In genomic region chr11:65592840-65593517, GRCh38 we compare ENCODE assay signal across 1 cellular context.
TF ChIP-seq lines count a peak whose summit lies in the region.

No MANE protein-coding gene starts in this region.

TF ChIP-seq in H1, 55 proteins besides CTCF, POLR2A, EP300 and RAD21:
- no peak for TF ChIP-seq SP1 (IDR thresholded peaks at IDR 0.05; ENCODE audit: low read depth, low read length)
- no peak for TF ChIP-seq FOSL1 (IDR thresholded peaks at IDR 0.05; ENCODE audit: insufficient read depth, low read depth, low read length)
- no peak for TF ChIP-seq BRCA1 (IDR thresholded peaks at IDR 0.05; ENCODE audit: low read depth, low read length)
- TF ChIP-seq ZNF274 (IDR thresholded peaks at IDR 0.05; ENCODE audit: borderline replicate concordance, extremely low read depth, low read length) = no peak
- no peak for TF ChIP-seq NANOG (IDR thresholded peaks at IDR 0.05; ENCODE audit: insufficient read depth, low read depth, low read length, poor library complexity, severe bottlenecking)
- no peak for TF ChIP-seq TCF12 (IDR thresholded peaks at IDR 0.05; ENCODE audit: low read depth, low read length)
- no peak for TF ChIP-seq MAX (IDR thresholded peaks at IDR 0.05)
- TF ChIP-seq SIX5 (IDR thresholded peaks at IDR 0.05; ENCODE audit: low read depth, low read length) = no peak
- TF ChIP-seq POLR2AphosphoS5 (IDR thresholded peaks at IDR 0.05; ENCODE audit: low read depth, low read length) = no peak
- TF ChIP-seq ATF3 (IDR thresholded peaks at IDR 0.05; ENCODE audit: insufficient read depth, low read depth, low read length) = no peak
- no peak for TF ChIP-seq ATF2 (IDR thresholded peaks at IDR 0.05; ENCODE audit: low read length)
- TF ChIP-seq SIRT6 (IDR thresholded peaks at IDR 0.05; ENCODE audit: low read length) = no peak
